19 cellular contexts compared by ENCODE assay signal in genomic region chr3:183193762-183194701, GRCh38. TPM values are rescaled to one million over a fixed set of nuclear protein-coding genes. Genes with fewer than 3 reads are reported as not detected.
DNase-seq lines count a peak whose midpoint lies in the region; ATAC-seq and TF ChIP-seq lines count a peak whose summit lies in the region.
"Had no signal": no experiment of that assay in that cellular context is flagged by ENCODE, and none has a peak within 500 bp of the region (broad histone marks: within the 10 kb centered on the region; RNA-seq: fewer than 3 reads in every experiment).

No MANE protein-coding gene starts in this region.

- no peak for TF ChIP-seq CTCF in BJ (IDR thresholded peaks at IDR 0.05; ENCODE audit: insufficient read depth, low read depth, low read length)
- 0 out of 4 replicates have a peak, but pooled peaks of 1 of the 2 experiments have one; percentile 7 for TF ChIP-seq CTCF in GM23338 (conservative IDR thresholded peaks at IDR 0.05; ENCODE audit: low read depth in 2 of 2)
- no peak for TF ChIP-seq CTCF in VCaP (conservative IDR thresholded peaks at IDR 0.05)

- H3K27me3 Mint-ChIP-seq in GM23338 (ENCODE audit: insufficient read depth, low read depth, poor library complexity) = no peaks in the 10 kb centered on the region
- H3K27me3 Mint-ChIP-seq: central memory CD8-positive, alpha-beta T cell had no signal

- peaks cover 7% of the 10 kb centered on the region; the same call in 1 of the 3 replicates for H3K4me1 Mint-ChIP-seq in GM23338
- H3K4me1 Mint-ChIP-seq: central memory CD8-positive, alpha-beta T cell had no signal

- no peaks in the 10 kb centered on the region for H3K4me1 ChIP-seq in GM23338 (ENCODE audit: insufficient read depth)
- H3K4me1 ChIP-seq: foreskin keratinocyte, pancreas, Peyer's patch, tibial nerve had no signal

- H3K36me3 ChIP-seq in BJ (ENCODE audit: control insufficient read depth, insufficient read depth, low read length) = no peaks in the 10 kb centered on the region
- H3K36me3 ChIP-seq in GM23338 (ENCODE audit: insufficient read depth) = no peaks in the 10 kb centered on the region
- H3K36me3 ChIP-seq: pancreas, Peyer's patch, tibial nerve had no signal

- no peak overlapping the region for H2AFZ ChIP-seq in GM23338

- no peak overlapping the region for H3K4me2 ChIP-seq in GM23338

- H3K9me3 Mint-ChIP-seq in GM23338 = no peaks in the 10 kb centered on the region
- H3K9me3 Mint-ChIP-seq: CD8-positive, alpha-beta T cell; central memory CD8-positive, alpha-beta T cell had no signal

- peak; percentile 9 for DNase-seq in BJ (ENCODE audit: low read depth)
- no peak for DNase-seq in GM23338 (ENCODE audit: low spot score)
- peak; percentile 95 to 99 for DNase-seq in NCI-H2081 (lab: John Stamatoyannopoulos, UW)
- DNase-seq in putamen (ENCODE audit: low spot score) = no peak
- DNase-seq: activated CD8-positive, alpha-beta T cell treated with anti-CD3 and anti-CD28 coated beads, Interleukin-2, amount 10 ng/mL, durations not matched to agents 7 days and 5 days; CD8-positive, alpha-beta T cell; foreskin keratinocyte; Karpas-422; left ventricle myocardium superior; NCI-H2227 treated with DMSO at 0.1 percent for 48 hours; pancreas; Peyer's patch had no signal

- H3K9me2 ChIP-seq in GM23338 (ENCODE audit: insufficient read depth) = no peaks in the 10 kb centered on the region

- no peaks in the 10 kb centered on the region for H3K79me2 ChIP-seq in GM23338 (replicated peaks; ENCODE audit: insufficient read depth)

- no peak for ATAC-seq in GM23338
- ATAC-seq in GM21723 (IDR thresholded peaks at IDR 0.05; ENCODE audit: unreplicated experiment) = no peak
- ATAC-seq in GM21619 (IDR thresholded peaks at IDR 0.05; ENCODE audit: unreplicated experiment) = no peak
- ATAC-seq in HG02973 (IDR thresholded peaks at IDR 0.05; ENCODE audit: unreplicated experiment) = no peak
- ATAC-seq: activated CD8-positive, alpha-beta T cell treated with anti-CD3 and anti-CD28 coated beads, Interleukin-2, amount 10 ng/mL, durations not matched to agents 7 days and 5 days; CD8-positive, alpha-beta T cell; foreskin keratinocyte; left ventricle myocardium superior; pancreas had no signal

- no peaks in the 10 kb centered on the region for H3F3A ChIP-seq in GM23338 (replicated peaks; ENCODE audit: low read depth)

- POLR2A ChIA-PET in BJ (lab: Charles Lee) = no interaction called here

- H3K36me3 Mint-ChIP-seq in GM23338 (ENCODE audit: low read depth) = no peaks in the 10 kb centered on the region
- H3K36me3 Mint-ChIP-seq: CD8-positive, alpha-beta T cell had no signal

- H3K27ac ChIP-seq in GM23338 (ENCODE audit: low read depth) (no peak overlapping the region), VCaP (peak overlapping the region; percentile 26; the same call in 1 of the 2 replicates)
- H3K27ac ChIP-seq: foreskin keratinocyte, pancreas, Peyer's patch, skin epidermis, tibial nerve had no signal

- no peak overlapping the region for H3K4me3 ChIP-seq in BJ (ENCODE audit: low read depth, low read length)
- H3K4me3 ChIP-seq in GM23338 = no peak overlapping the region
- H3K4me3 ChIP-seq: pancreas, Peyer's patch, skin epidermis, tibial nerve had no signal

- H3K27ac Mint-ChIP-seq in GM23338 = peak overlapping the region; percentile 12; the same call in 1 of the 2 replicates
- H3K27ac Mint-ChIP-seq: activated CD8-positive, alpha-beta T cell treated with anti-CD3 and anti-CD28 coated beads, Interleukin-2, amount 10 ng/mL, durations not matched to agents 7 days and 5 days; CD8-positive, alpha-beta T cell had no signal

- CTCF ChIA-PET in BJ (lab: Yijun Ruan, JAX) = interaction anchor here (0.6 to 2.3 kb wide), 6 partner anchors 8 to 1806 kb away, joined by 3 to 6 read pairs (median 3); no protein-coding TSS in a partner anchor

- H3K27me3 ChIP-seq in BJ (ENCODE audit: control insufficient read depth, insufficient read depth, low read length) (no peaks in the 10 kb centered on the region), GM23338 (ENCODE audit: insufficient read depth) (no peaks in the 10 kb centered on the region)
- H3K27me3 ChIP-seq: foreskin keratinocyte, pancreas, Peyer's patch, tibial nerve had no signal

- H4K20me1 ChIP-seq in GM23338 (replicated peaks; ENCODE audit: insufficient read depth) = no peaks in the 10 kb centered on the region

- H3K4me3 Mint-ChIP-seq in GM23338 = no peak overlapping the region
- H3K4me3 Mint-ChIP-seq: activated CD8-positive, alpha-beta T cell treated with anti-CD3 and anti-CD28 coated beads, Interleukin-2, amount 10 ng/mL, durations not matched to agents 7 days and 5 days; CD8-positive, alpha-beta T cell; central memory CD8-positive, alpha-beta T cell had no signal

TF ChIP-seq in GM23338, 12 proteins besides CTCF, POLR2A, EP300 and RAD21 (continues in another document):
- no peak for TF ChIP-seq ETS1 (IDR thresholded peaks at IDR 0.05)
- no peak for TF ChIP-seq ZNF114 (CRISPR knock-in tag; IDR thresholded peaks at IDR 0.05)
- TF ChIP-seq JUNB (IDR thresholded peaks at IDR 0.05; ENCODE audit: unreplicated experiment) = no peak
- TF ChIP-seq ZNF331 (CRISPR knock-in tag; IDR thresholded peaks at IDR 0.05; ENCODE audit: low read depth) = no peak
- no peak for TF ChIP-seq CREB1 (CRISPR knock-in tag; IDR thresholded peaks at IDR 0.05; ENCODE audit: low read depth)
- no peak for TF ChIP-seq EZH2phosphoT487 (IDR thresholded peaks at IDR 0.05; ENCODE audit: unreplicated experiment)
- TF ChIP-seq NANOG (IDR thresholded peaks at IDR 0.05; ENCODE audit: borderline replicate concordance) = no peak

RNA-seq across cellular contexts. Expression of gene LAMP3, which starts 31.5 kb away (rescaled TPM):
- polyA plus RNA-seq in BJ (2011; rRNA removed) (0.16 and 0.54 TPM in 2 replicates), GM23338 (2016; fragmentation: Nextera tagmentation; extraction: Ambion mirVana) (0.10 and 0.43 TPM in 2 replicates)
- 0.43 and 0.62 TPM in 2 replicates for polyA minus RNA-seq in BJ (2011; rRNA and poly(A)+ RNA removed)
- 0.16 and 0.28 TPM in 2 replicates for total RNA-seq in GM23338 (2014; rRNA removed; shearing (Covaris generic))
- total RNA-seq: left ventricle myocardium superior, tibial nerve had no signal

RNA-seq across cellular contexts. Expression of gene B3GNT5, which starts 59.0 kb away (rescaled TPM):
- polyA plus RNA-seq in BJ (2011; rRNA removed) = 0.27 and 0.60 TPM in 2 replicates
- 0.15 and 0.28 TPM in 2 replicates for polyA minus RNA-seq in BJ (2011; rRNA and poly(A)+ RNA removed)
- total RNA-seq in GM23338 (2014; rRNA removed; shearing (Covaris generic)) = 3.9 and 4.9 TPM in 2 replicates
- 5.1 and 6.4 TPM in 2 replicates for polyA plus RNA-seq in GM23338 (2016; fragmentation: Nextera tagmentation; extraction: Ambion mirVana)

Comparison
In these comparisons a context has a peak if more than half of its experiments do, and no peak if none do; other contexts are left out.
1. DNase-seq: peak in BJ (single experiment) and NCI-H2081 (2 of 2); none in GM23338 (single experiment) and putamen (single experiment).